In the genomic region with DNA sequence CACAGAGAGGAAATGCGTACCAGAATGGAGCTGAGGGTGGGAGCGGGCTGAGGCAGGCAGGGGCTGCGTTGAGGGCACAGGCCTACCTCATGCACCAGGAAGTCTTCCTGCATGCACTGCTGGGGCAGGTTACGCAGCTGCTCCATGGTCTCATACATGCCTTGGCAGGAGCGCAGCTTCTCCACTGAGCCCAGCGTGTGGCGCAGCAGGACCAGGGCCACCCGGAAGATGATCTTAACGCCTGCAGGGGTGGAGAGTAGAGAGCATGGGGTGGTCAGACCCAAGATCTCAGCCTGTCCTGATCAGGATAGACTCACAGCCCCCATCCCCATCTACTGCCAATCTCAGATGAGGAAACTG, we compare ENCODE assay signal across 28 cellular contexts. TPM values are rescaled to one million over a fixed set of nuclear protein-coding genes. Genes with fewer than 3 reads are reported as not detected.
DNase-seq lines count a peak whose midpoint lies in the region; ATAC-seq, FAIRE-seq and TF ChIP-seq lines count a peak whose summit lies in the region.
"Had no signal": no experiment of that assay in that cellular context is flagged by ENCODE, and none has a peak within 500 bp of the region (broad histone marks: within the 10 kb centered on the region; RNA-seq: fewer than 3 reads in every experiment).

No MANE protein-coding gene starts in this region.

- H3K9me3 ChIP-seq in BLaER1 treated with 17β-estradiol and CSF1 and Interleukin-3, amounts not matched to agents 10 nM and 100 nM (replicated peaks in 1 of 11) = no peaks in the 10 kb centered on the region
- H3K9me3 ChIP-seq in HepG2 (ENCODE audit: low read length) (no peaks in the 10 kb centered on the region), BE2C (no peaks in the 10 kb centered on the region)
- H3K9me3 ChIP-seq: HAP-1 had no signal

- H3K36me3 Mint-ChIP-seq in WTC11 = peaks cover 22% of the 10 kb centered on the region

- H3K27ac Mint-ChIP-seq in WTC11 = peak overlapping the region; percentile 45; the same call in 1 of the 2 replicates
- H3K27ac Mint-ChIP-seq: CD8-positive, alpha-beta T cell; GM23338 had no signal

- no peak overlapping the region for H3K4me3 ChIP-seq in BLaER1 treated with 17β-estradiol and CSF1 and Interleukin-3, amounts not matched to agents 10 nM and 100 nM
- H3K4me3 ChIP-seq in HepG2 (replicated peaks in 1 of 3; ENCODE audit: insufficient read depth in 1 of 3, low read depth in 2 of 3, low read length in 3 of 3) (no peak overlapping the region), BE2C (ENCODE audit: low read depth, low read length) (no peak overlapping the region)
- H3K4me3 ChIP-seq: GM23338, HAP-1 had no signal

- no peaks in the 10 kb centered on the region; the same call in 1 of the 2 replicates for H3K27me3 Mint-ChIP-seq in WTC11 (ENCODE audit: low read depth)

- no peak for TF ChIP-seq POLR2A in HepG2 (IDR thresholded peaks at IDR 0.05; ENCODE audit: insufficient read depth in 1 of 2, low read depth in 2 of 2, low read length in 2 of 2)

- H3K9me3 Mint-ChIP-seq in WTC11 = no peaks in the 10 kb centered on the region
- H3K9me3 Mint-ChIP-seq: CD8-positive, alpha-beta T cell had no signal

- POLR2A ChIA-PET in WTC11 (lab: Charles Lee) (interaction anchor here (1.0 kb wide), 1 partner anchor 37 kb away, joined by 3 read pairs; the partner anchor contains the start of gene ZNF48), HepG2 (lab: Yijun Ruan, JAX) (interaction anchor here (1.7 to 6.7 kb wide), 2 partner anchors 11 to 51 kb away, joined by 4 to 94 read pairs; partner anchors contain the start of gene TBC1D10B)

- no TSS peak for BruUV-seq in HepG2 (replicated peaks; lab: Mats Ljungman, UMichigan)

- peaks cover 72 to 80% (median 76%) of the 10 kb centered on the region in 11 experiments for H3K36me3 ChIP-seq in BLaER1 treated with 17β-estradiol and CSF1 and Interleukin-3, amounts not matched to agents 10 nM and 100 nM
- peaks cover 13 to 44% of the 10 kb centered on the region in 2 experiments; a peak in 4 of 5 replicates for H3K36me3 ChIP-seq in HepG2 (replicated peaks in 1 of 2; ENCODE audit: control insufficient read depth in 1 of 2, insufficient read depth in 2 of 2, low read length in 2 of 2)
- peaks cover 28% of the 10 kb centered on the region for H3K36me3 ChIP-seq in BE2C

- no peak for TF ChIP-seq CTCF in 22Rv1 (IDR thresholded peaks at IDR 0.05)
- TF ChIP-seq CTCF in WTC11 (IDR thresholded peaks at IDR 0.05) = no peak
- TF ChIP-seq CTCF in HepG2 (CRISPR knock-in tag; IDR thresholded peaks at IDR 0.05) = no peak; the same call in 1 of the 2 replicates
- TF ChIP-seq CTCF in BE2C (IDR thresholded peaks at IDR 0.05; ENCODE audit: low read depth, low read length) = no peak
- TF ChIP-seq CTCF in omental fat pad (IDR thresholded peaks at IDR 0.05) = no peak

- no peaks in the 10 kb centered on the region for H3K27me3 ChIP-seq in BLaER1 treated with 17β-estradiol and CSF1 and Interleukin-3, amounts not matched to agents 10 nM and 100 nM
- no peaks in the 10 kb centered on the region; a peak in 1 of 5 replicates for H3K27me3 ChIP-seq in HepG2 (ENCODE audit: control insufficient read depth in 1 of 2, insufficient read depth in 2 of 2, low read length in 2 of 2)
- no peaks in the 10 kb centered on the region for H3K27me3 ChIP-seq in BE2C

- 0 out of 2 replicates have a peak overlapping the region, but pooled peaks have one; percentile 7 for H3K27ac ChIP-seq in 22Rv1
- H3K27ac ChIP-seq in BLaER1 treated with 17β-estradiol and CSF1 and Interleukin-3, amounts not matched to agents 10 nM and 100 nM = no peak overlapping the region
- no peak overlapping the region for H3K27ac ChIP-seq in HepG2 (ENCODE audit: extremely low read length, insufficient read depth, low read length)
- H3K27ac ChIP-seq: HL-60 had no signal

- peak overlapping the region in 6 of 11 experiments; percentile 11 to 91 (median 34); a peak in 4 of 22 replicates for H3K9ac ChIP-seq in BLaER1 treated with 17β-estradiol and CSF1 and Interleukin-3, amounts not matched to agents 10 nM and 100 nM
- no peak overlapping the region for H3K9ac ChIP-seq in HepG2 (ENCODE audit: insufficient read depth, low read depth, low read length)

- DNase-seq in WTC11 (ENCODE audit: low spot score) (no peak), HepG2 (ENCODE audit: low spot score) (no peak), BE2C (no peak), omental fat pad (ENCODE audit: low spot score) (no peak)
- DNase-seq: ACHN; C1 segment of cervical spinal cord; CD8-positive, alpha-beta T cell; GDM1; IMR-90; Karpas-422; MV-4-11; NCI-H1105 treated with DMSO at 0.1 percent for 48 hours; NCI-H2081; NCI-H2171 treated with DMSO at 0.1 percent for 48 hours; NCI-H446 treated with DMSO at 0.1 percent for 48 hours; NCI-H526 treated with DMSO at 0.1 percent for 48 hours; PC-3; SHP77 had no signal

- no peak overlapping the region for H3K4me3 Mint-ChIP-seq in WTC11
- H3K4me3 Mint-ChIP-seq: CD8-positive, alpha-beta T cell; GM23338 had no signal

- no peak for TF ChIP-seq RAD21 in HepG2 (CRISPR knock-in tag; IDR thresholded peaks at IDR 0.05)

- CTCF ChIA-PET in WTC11 (lab: Charles Lee) = interaction anchor here (0.6 to 3.1 kb wide), 4 partner anchors 11 to 179 kb away, joined by 3 to 17 read pairs (median 7); partner anchors contain the start of gene TBC1D10B
- CTCF ChIA-PET in HepG2 (lab: Yijun Ruan, JAX; ENCODE audit: low intra/inter-chr PET ratio, low total read pairs) = no interaction called here

- FAIRE-seq in HepG2 (lab: Jason Lieb, UNC) = no peak
- FAIRE-seq: GM18507 had no signal

- in situ Hi-C loops in HepG2 (cut with HindIII; ENCODE audit: extremely low pct_ligation_motif_present, low pct_unique_long_range_greater_than_20kb) = loop anchor here (10.0 kb wide), 1 partner anchor 256 kb away; the partner anchor contains the start of gene ZNF689

- peaks cover 27% of the 10 kb centered on the region for H3K4me1 Mint-ChIP-seq in WTC11

- whole genome bisulfite sequencing in HepG2 (ENCODE audit: low lambda C conversion rate) = 93% methylated on average over 9 of the region's 9 CpGs

- H2AFZ ChIP-seq in HepG2 (ENCODE audit: low read length) = no peak overlapping the region
- H2AFZ ChIP-seq: GM23338 had no signal

- TF ChIP-seq EP300 in HepG2 (IDR thresholded peaks at IDR 0.05; ENCODE audit: low read depth in 2 of 2, low read length in 2 of 2) (no peak), HepG2 (CRISPR knock-in tag; IDR thresholded peaks at IDR 0.05; ENCODE audit: borderline replicate concordance) (no peak)

- peaks cover 28 to 37% (median 33%) of the 10 kb centered on the region in 10 experiments for H3K4me1 ChIP-seq in BLaER1 treated with 17β-estradiol and CSF1 and Interleukin-3, amounts not matched to agents 10 nM and 100 nM
- H3K4me1 ChIP-seq in HepG2 (ENCODE audit: insufficient read depth, low read length) = peaks cover 37% of the 10 kb centered on the region
- no peaks in the 10 kb centered on the region for H3K4me1 ChIP-seq in BE2C

- ATAC-seq in WTC11 = no peak
- ATAC-seq in HepG2 = no peak
- no peak for ATAC-seq in HG03521 (IDR thresholded peaks at IDR 0.05; ENCODE audit: unreplicated experiment)
- no peak for ATAC-seq in omental fat pad (ENCODE audit: low FRiP score)
- ATAC-seq: CD8-positive, alpha-beta T cell; GM23338; PC-3 had no signal

- intact Hi-C loops in HepG2 (cut with micrococcal nuclease; ENCODE audit: unreplicated experiment) = no loop called here

- H3K79me2 ChIP-seq in HepG2 (ENCODE audit: insufficient read depth, low read length) = peaks cover 29% of the 10 kb centered on the region

- H4K20me1 ChIP-seq in BLaER1 treated with 17β-estradiol and CSF1 and Interleukin-3, amounts not matched to agents 10 nM and 100 nM = peaks cover 7 to 75% (median 41%) of the 10 kb centered on the region in 11 experiments; a peak in 18 of 22 replicates
- no peaks in the 10 kb centered on the region for H4K20me1 ChIP-seq in HepG2 (ENCODE audit: insufficient read depth, low read length)

- no peak overlapping the region for H3K4me2 ChIP-seq in BLaER1 treated with 17β-estradiol and CSF1 and Interleukin-3, amounts not matched to agents 10 nM and 100 nM
- H3K4me2 ChIP-seq in HepG2 (ENCODE audit: low read depth, low read length) = no peak overlapping the region
- H3K4me2 ChIP-seq: GM23338 had no signal

RNA-seq across cellular contexts. Expression of gene CD2BP2, which starts 3.4 kb away (rescaled TPM):
- total RNA-seq in WTC11 (2021) (51.0 to 56.6 TPM (median 51.1 TPM) in 3 replicates), HepG2 (2016; rRNA removed; fragmentation: Illumina TruSeq; extraction: Trizol) (54.6 and 69.9 TPM in 2 replicates), omental fat pad (10 to 100 TPM; 27.3 to 39.9 (median 35.4) TPM)
- total RNA-seq in HepG2 (2016; cell fraction: cytosol; rRNA removed; fragmentation: Illumina TruSeq; extraction: Trizol; ENCODE audit: low read depth) = 7.2 and 8.0 TPM in 2 replicates
- 57.2 and 72.6 TPM in 2 replicates for total RNA-seq in HepG2 (2016; cell fraction: insoluble cytoplasmic fraction; rRNA removed; fragmentation: Illumina TruSeq; extraction: Trizol)
- total RNA-seq in HepG2 (2016; cell fraction: membrane; rRNA removed; fragmentation: Illumina TruSeq; extraction: Trizol) = 18.8 and 20.2 TPM in 2 replicates
- 24.2 and 28.9 TPM in 2 replicates for total RNA-seq in HepG2 (2016; cell fraction: nucleus; rRNA removed; fragmentation: Illumina TruSeq; extraction: Trizol)
- polyA plus RNA-seq in HepG2 (2011; rRNA removed) = 24.9 and 27.3 TPM in 2 replicates
- polyA plus RNA-seq in HepG2 (2011; cell fraction: cytosol; rRNA removed) = 26.5 and 26.7 TPM in 2 replicates
- polyA plus RNA-seq in HepG2 (2011; cell fraction: nucleus; rRNA removed) = 52.6 and 55.8 TPM in 2 replicates
- 25.0 and 28.0 TPM in 2 replicates for polyA plus RNA-seq in HepG2 (2012)
- 8.5 and 10.2 TPM in 2 replicates for polyA plus RNA-seq in HepG2 (2016; cell fraction: cytosol; fragmentation: Illumina TruSeq; extraction: Trizol; ENCODE audit: low read depth)
- 76.1 and 78.5 TPM in 2 replicates for polyA plus RNA-seq in HepG2 (2016; cell fraction: insoluble cytoplasmic fraction; fragmentation: Illumina TruSeq; extraction: Trizol; ENCODE audit: low read depth)
- 16.5 and 17.6 TPM in 2 replicates for polyA plus RNA-seq in HepG2 (2016; cell fraction: membrane; fragmentation: Illumina TruSeq; extraction: Trizol; ENCODE audit: low read depth)
- 49.1 and 51.4 TPM in 2 replicates for polyA plus RNA-seq in HepG2 (2016; cell fraction: nucleus; fragmentation: Illumina TruSeq; extraction: Trizol; ENCODE audit: insufficient read depth, low read depth)
- polyA minus RNA-seq in HepG2 (2011; rRNA and poly(A)+ RNA removed; ENCODE audit: low replicate concordance) = 21.5 and 32.4 TPM in 2 replicates
- 8.9 and 11.3 TPM in 2 replicates for polyA minus RNA-seq in HepG2 (2011; cell fraction: cytosol; rRNA and poly(A)+ RNA removed)
- 14.0 and 20.5 TPM in 2 replicates for polyA minus RNA-seq in HepG2 (2011; cell fraction: nucleus; rRNA and poly(A)+ RNA removed)
- 143 TPM for polyA plus RNA-seq in BE2C (2012; ENCODE audit: insufficient read depth, insufficient read length, low read depth)

RNA-seq across cellular contexts. Expression of gene TBC1D10B, which starts 11.7 kb away (rescaled TPM):
- total RNA-seq in WTC11 (2021) = 33.4 to 40.5 TPM (median 34.6 TPM) in 3 replicates
- 20.8 and 24.8 TPM in 2 replicates for total RNA-seq in HepG2 (2016; rRNA removed; fragmentation: Illumina TruSeq; extraction: Trizol)
- 8.6 and 8.9 TPM in 2 replicates for total RNA-seq in HepG2 (2016; cell fraction: cytosol; rRNA removed; fragmentation: Illumina TruSeq; extraction: Trizol; ENCODE audit: low read depth)
- 16.6 and 24.3 TPM in 2 replicates for total RNA-seq in HepG2 (2016; cell fraction: insoluble cytoplasmic fraction; rRNA removed; fragmentation: Illumina TruSeq; extraction: Trizol)
- 26.7 and 28.1 TPM in 2 replicates for total RNA-seq in HepG2 (2016; cell fraction: membrane; rRNA removed; fragmentation: Illumina TruSeq; extraction: Trizol)
- total RNA-seq in HepG2 (2016; cell fraction: nucleus; rRNA removed; fragmentation: Illumina TruSeq; extraction: Trizol) = 15.5 and 19.2 TPM in 2 replicates
- 15.7 and 16.4 TPM in 2 replicates for polyA plus RNA-seq in HepG2 (2011; rRNA removed)
- 18.9 and 22.7 TPM in 2 replicates for polyA plus RNA-seq in HepG2 (2011; cell fraction: cytosol; rRNA removed)
- 33.2 and 34.9 TPM in 2 replicates for polyA plus RNA-seq in HepG2 (2011; cell fraction: nucleus; rRNA removed)
- polyA plus RNA-seq in HepG2 (2012) = 25.6 and 28.2 TPM in 2 replicates
- 8.5 and 9.1 TPM in 2 replicates for polyA plus RNA-seq in HepG2 (2016; cell fraction: cytosol; fragmentation: Illumina TruSeq; extraction: Trizol; ENCODE audit: low read depth)
- 22.6 and 31.2 TPM in 2 replicates for polyA plus RNA-seq in HepG2 (2016; cell fraction: insoluble cytoplasmic fraction; fragmentation: Illumina TruSeq; extraction: Trizol; ENCODE audit: low read depth)
- polyA plus RNA-seq in HepG2 (2016; cell fraction: membrane; fragmentation: Illumina TruSeq; extraction: Trizol; ENCODE audit: low read depth) = 21.4 and 25.0 TPM in 2 replicates
- 36.3 and 37.8 TPM in 2 replicates for polyA plus RNA-seq in HepG2 (2016; cell fraction: nucleus; fragmentation: Illumina TruSeq; extraction: Trizol; ENCODE audit: insufficient read depth, low read depth)
- polyA minus RNA-seq in HepG2 (2011; rRNA and poly(A)+ RNA removed; ENCODE audit: low replicate concordance) = 31.9 and 51.8 TPM in 2 replicates
- polyA minus RNA-seq in HepG2 (2011; cell fraction: cytosol; rRNA and poly(A)+ RNA removed) = 20.0 and 23.4 TPM in 2 replicates
- polyA minus RNA-seq in HepG2 (2011; cell fraction: nucleus; rRNA and poly(A)+ RNA removed) = 15.0 and 15.1 TPM in 2 replicates
- polyA plus RNA-seq in BE2C (2012; ENCODE audit: insufficient read depth, insufficient read length, low read depth) = 96.8 TPM
- 10 to 100 TPM; 19.0 to 28.6 (median 26.7) TPM for total RNA-seq in omental fat pad

RNA-seq across cellular contexts. Expression of gene MYL11, which starts 16.0 kb away (rescaled TPM):
- 0.80 to 1.3 TPM (median 0.85 TPM) in 3 replicates for total RNA-seq in WTC11 (2021)
- total RNA-seq in HepG2 (2016; rRNA removed; fragmentation: Illumina TruSeq; extraction: Trizol) = not detected in 2 replicates
- not detected in 2 replicates for total RNA-seq in HepG2 (2016; cell fraction: cytosol; rRNA removed; fragmentation: Illumina TruSeq; extraction: Trizol; ENCODE audit: low read depth)
- not detected in 2 replicates for total RNA-seq in HepG2 (2016; cell fraction: insoluble cytoplasmic fraction; rRNA removed; fragmentation: Illumina TruSeq; extraction: Trizol)
- 0.62 TPM in 1 of 2 replicates, not detected in the other for total RNA-seq in HepG2 (2016; cell fraction: membrane; rRNA removed; fragmentation: Illumina TruSeq; extraction: Trizol)
- total RNA-seq in HepG2 (2016; cell fraction: nucleus; rRNA removed; fragmentation: Illumina TruSeq; extraction: Trizol) = not detected in 2 replicates
- not detected in 2 replicates for polyA plus RNA-seq in HepG2 (2011; rRNA removed)
- polyA plus RNA-seq in HepG2 (2011; cell fraction: cytosol; rRNA removed) = not detected in 2 replicates
- polyA plus RNA-seq in HepG2 (2011; cell fraction: nucleus; rRNA removed) = not detected in 2 replicates
- not detected in 2 replicates for polyA plus RNA-seq in HepG2 (2012)
- 0.72 and 1.3 TPM in 2 replicates for polyA plus RNA-seq in HepG2 (2016; cell fraction: cytosol; fragmentation: Illumina TruSeq; extraction: Trizol; ENCODE audit: low read depth)
- not detected in 2 replicates for polyA plus RNA-seq in HepG2 (2016; cell fraction: insoluble cytoplasmic fraction; fragmentation: Illumina TruSeq; extraction: Trizol; ENCODE audit: low read depth)
- polyA plus RNA-seq in HepG2 (2016; cell fraction: membrane; fragmentation: Illumina TruSeq; extraction: Trizol; ENCODE audit: low read depth) = 0.87 TPM in 1 of 2 replicates, not detected in the other
- polyA plus RNA-seq in HepG2 (2016; cell fraction: nucleus; fragmentation: Illumina TruSeq; extraction: Trizol; ENCODE audit: insufficient read depth, low read depth) = not detected in 2 replicates
- polyA minus RNA-seq in HepG2 (2011; rRNA and poly(A)+ RNA removed; ENCODE audit: low replicate concordance) = not detected in 2 replicates
- polyA minus RNA-seq in HepG2 (2011; cell fraction: cytosol; rRNA and poly(A)+ RNA removed) = not detected in 2 replicates
- not detected in 2 replicates for polyA minus RNA-seq in HepG2 (2011; cell fraction: nucleus; rRNA and poly(A)+ RNA removed)
- 2.4 TPM for polyA plus RNA-seq in BE2C (2012; ENCODE audit: insufficient read depth, insufficient read length, low read depth)
- not detected for total RNA-seq in omental fat pad
- total RNA-seq: GM23338, HT-29, IMR-90, M059J, PC-3, RPMI7951 had no signal

RNA-seq across cellular contexts. Expression of gene SEPTIN1, which starts 23.8 kb away (rescaled TPM):
- 2.3 to 2.7 TPM (median 2.6 TPM) in 3 replicates for total RNA-seq in WTC11 (2021)
- 0.18 and 0.27 TPM in 2 replicates for total RNA-seq in HepG2 (2016; rRNA removed; fragmentation: Illumina TruSeq; extraction: Trizol)
- total RNA-seq in HepG2 (2016; cell fraction: cytosol; rRNA removed; fragmentation: Illumina TruSeq; extraction: Trizol; ENCODE audit: low read depth) = 0.18 and 0.51 TPM in 2 replicates
- total RNA-seq in HepG2 (2016; cell fraction: insoluble cytoplasmic fraction; rRNA removed; fragmentation: Illumina TruSeq; extraction: Trizol) = 0.17 and 0.18 TPM in 2 replicates
- total RNA-seq in HepG2 (2016; cell fraction: membrane; rRNA removed; fragmentation: Illumina TruSeq; extraction: Trizol) = 0.28 and 0.68 TPM in 2 replicates
- not detected in 2 replicates for total RNA-seq in HepG2 (2016; cell fraction: nucleus; rRNA removed; fragmentation: Illumina TruSeq; extraction: Trizol)
- polyA plus RNA-seq in HepG2 (2011; rRNA removed) = 0.67 and 0.94 TPM in 2 replicates
- 0.56 and 0.76 TPM in 2 replicates for polyA plus RNA-seq in HepG2 (2011; cell fraction: cytosol; rRNA removed)
- polyA plus RNA-seq in HepG2 (2011; cell fraction: nucleus; rRNA removed) = 1.0 and 1.3 TPM in 2 replicates
- 1.1 and 1.7 TPM in 2 replicates for polyA plus RNA-seq in HepG2 (2012)
- polyA plus RNA-seq in HepG2 (2016; cell fraction: cytosol; fragmentation: Illumina TruSeq; extraction: Trizol; ENCODE audit: low read depth) = 4.2 and 4.6 TPM in 2 replicates
- 0.76 and 0.85 TPM in 2 replicates for polyA plus RNA-seq in HepG2 (2016; cell fraction: insoluble cytoplasmic fraction; fragmentation: Illumina TruSeq; extraction: Trizol; ENCODE audit: low read depth)
- 3.3 and 3.8 TPM in 2 replicates for polyA plus RNA-seq in HepG2 (2016; cell fraction: membrane; fragmentation: Illumina TruSeq; extraction: Trizol; ENCODE audit: low read depth)
- 0.65 and 1.1 TPM in 2 replicates for polyA plus RNA-seq in HepG2 (2016; cell fraction: nucleus; fragmentation: Illumina TruSeq; extraction: Trizol; ENCODE audit: insufficient read depth, low read depth)
- 0.24 TPM in 1 of 2 replicates, not detected in the other for polyA minus RNA-seq in HepG2 (2011; rRNA and poly(A)+ RNA removed; ENCODE audit: low replicate concordance)
- polyA minus RNA-seq in HepG2 (2011; cell fraction: cytosol; rRNA and poly(A)+ RNA removed) = not detected in 2 replicates
- 0.13 TPM in 1 of 2 replicates, not detected in the other for polyA minus RNA-seq in HepG2 (2011; cell fraction: nucleus; rRNA and poly(A)+ RNA removed)
- polyA plus RNA-seq in BE2C (2012; ENCODE audit: insufficient read depth, insufficient read length, low read depth) = 2.3 TPM
- total RNA-seq in omental fat pad = 1 to 10 TPM in 3 of 4 donors, under 1 TPM in 1; 0.93 to 2.6 (median 2.4) TPM
- total RNA-seq: HT-29, IMR-90, RPMI7951 had no signal

RNA-seq across cellular contexts. Expression of gene ZNF48, which starts 36.7 kb away (rescaled TPM):
- 31.3 to 39.3 TPM (median 32.1 TPM) in 3 replicates for total RNA-seq in WTC11 (2021)
- 10.9 and 12.3 TPM in 2 replicates for total RNA-seq in HepG2 (2016; rRNA removed; fragmentation: Illumina TruSeq; extraction: Trizol)
- total RNA-seq in HepG2 (2016; cell fraction: cytosol; rRNA removed; fragmentation: Illumina TruSeq; extraction: Trizol; ENCODE audit: low read depth) = 2.3 and 2.9 TPM in 2 replicates
- 10.9 and 12.6 TPM in 2 replicates for total RNA-seq in HepG2 (2016; cell fraction: insoluble cytoplasmic fraction; rRNA removed; fragmentation: Illumina TruSeq; extraction: Trizol)
- 8.8 and 8.9 TPM in 2 replicates for total RNA-seq in HepG2 (2016; cell fraction: membrane; rRNA removed; fragmentation: Illumina TruSeq; extraction: Trizol)
- total RNA-seq in HepG2 (2016; cell fraction: nucleus; rRNA removed; fragmentation: Illumina TruSeq; extraction: Trizol) = 5.4 and 7.9 TPM in 2 replicates
- polyA plus RNA-seq in HepG2 (2011; rRNA removed) = 9.9 and 11.7 TPM in 2 replicates
- 7.8 and 10.1 TPM in 2 replicates for polyA plus RNA-seq in HepG2 (2011; cell fraction: cytosol; rRNA removed)
- 9.4 and 11.4 TPM in 2 replicates for polyA plus RNA-seq in HepG2 (2011; cell fraction: nucleus; rRNA removed)
- 7.7 and 10.5 TPM in 2 replicates for polyA plus RNA-seq in HepG2 (2012)
- 2.1 and 2.6 TPM in 2 replicates for polyA plus RNA-seq in HepG2 (2016; cell fraction: cytosol; fragmentation: Illumina TruSeq; extraction: Trizol; ENCODE audit: low read depth)
- polyA plus RNA-seq in HepG2 (2016; cell fraction: insoluble cytoplasmic fraction; fragmentation: Illumina TruSeq; extraction: Trizol; ENCODE audit: low read depth) = 11.0 and 11.9 TPM in 2 replicates
- polyA plus RNA-seq in HepG2 (2016; cell fraction: membrane; fragmentation: Illumina TruSeq; extraction: Trizol; ENCODE audit: low read depth) = 5.4 and 6.0 TPM in 2 replicates
- polyA plus RNA-seq in HepG2 (2016; cell fraction: nucleus; fragmentation: Illumina TruSeq; extraction: Trizol; ENCODE audit: insufficient read depth, low read depth) = 11.3 and 12.2 TPM in 2 replicates
- 7.6 and 12.0 TPM in 2 replicates for polyA minus RNA-seq in HepG2 (2011; rRNA and poly(A)+ RNA removed; ENCODE audit: low replicate concordance)
- polyA minus RNA-seq in HepG2 (2011; cell fraction: cytosol; rRNA and poly(A)+ RNA removed) = 4.8 and 5.3 TPM in 2 replicates
- polyA minus RNA-seq in HepG2 (2011; cell fraction: nucleus; rRNA and poly(A)+ RNA removed) = 4.1 and 5.0 TPM in 2 replicates
- 66.7 TPM for polyA plus RNA-seq in BE2C (2012; ENCODE audit: insufficient read depth, insufficient read length, low read depth)
- total RNA-seq in omental fat pad = 1 to 10 TPM; 3.4 to 5.4 (median 4.9) TPM
